8 cellular contexts compared by ENCODE assay signal in the genomic region with DNA sequence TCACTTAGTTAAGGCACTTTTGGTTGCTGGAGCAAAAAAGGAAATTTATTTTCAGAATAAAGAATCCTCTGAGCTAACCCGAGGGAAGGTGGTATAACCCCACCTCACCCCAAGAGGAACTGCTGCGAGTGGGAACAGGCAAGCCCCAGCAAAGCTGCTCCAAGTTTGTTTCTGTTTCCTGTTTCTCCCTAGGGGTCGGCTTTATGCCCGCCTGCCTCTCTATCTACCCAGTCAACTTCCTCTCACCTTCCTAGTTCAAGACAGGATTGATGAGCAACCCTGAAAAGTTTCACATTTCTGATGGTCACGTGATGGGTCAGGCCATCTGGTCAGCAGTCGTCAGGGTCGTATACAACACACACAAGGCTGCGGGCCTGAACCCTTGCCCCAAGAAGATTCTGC. TPM values are rescaled to one million over a fixed set of nuclear protein-coding genes. Genes with fewer than 3 reads are reported as not detected.
DNase-seq lines count a peak whose midpoint lies in the region; TF ChIP-seq lines count a peak whose summit lies in the region.

No MANE protein-coding gene starts in this region.

- no peaks in the 10 kb centered on the region for H3K9me2 ChIP-seq in GM23248 (ENCODE audit: insufficient read depth)

- peak overlapping the region; percentile 38 for H3K4me2 ChIP-seq in GM23248 (ENCODE audit: unreplicated experiment)

- no peak for TF ChIP-seq CTCF in AG04450 (IDR thresholded peaks at IDR 0.05; ENCODE audit: low read depth, low read length)
- no peak for TF ChIP-seq CTCF in uterus (IDR thresholded peaks at IDR 0.05)

- CTCF ChIA-PET in AG04450 (lab: Charles Lee) = interaction anchor here (0.8 kb wide), 1 partner anchor 20 kb away, joined by 3 read pairs; no protein-coding TSS in a partner anchor

- H3K4me3 ChIP-seq in AG04450 (ENCODE audit: low read depth, low read length) (no peak overlapping the region), GM23248 (no peak overlapping the region), iPS DF 6.9 (ENCODE audit: low read length) (no peak overlapping the region), uterus (no peak overlapping the region)

- peak overlapping the region; percentile 3; the same call in 1 of the 2 replicates for H3K9ac ChIP-seq in GM23248

- 0 out of 2 replicates have a peak, but pooled peaks cover 3% of the 10 kb centered on the region for H4K20me1 ChIP-seq in GM23248 (ENCODE audit: insufficient read depth)

- peaks cover 90% of the 10 kb centered on the region for H3F3A ChIP-seq in GM23248 (ENCODE audit: insufficient read depth)

- H3K79me2 ChIP-seq in GM23248 (ENCODE audit: insufficient read depth) = peaks cover 100% of the 10 kb centered on the region

- TF ChIP-seq POLR2A in uterus (IDR thresholded peaks at IDR 0.05) = no peak

- H3K27me3 ChIP-seq in AG04450 (ENCODE audit: control insufficient read depth, insufficient read depth, low read length) = no peaks in the 10 kb centered on the region
- no peaks in the 10 kb centered on the region for H3K27me3 ChIP-seq in GM23248 (replicated peaks; ENCODE audit: insufficient read depth)
- H3K27me3 ChIP-seq in iPS DF 6.9 (ENCODE audit: control insufficient read depth, insufficient read depth, low read length) = no peaks in the 10 kb centered on the region
- no peaks in the 10 kb centered on the region for H3K27me3 ChIP-seq in uterus

- H3K9me3 ChIP-seq in AG04450 (ENCODE audit: control insufficient read depth, insufficient read depth, low read length) (peaks cover 2% of the 10 kb centered on the region; the same call in 1 of the 2 replicates), GM23248 (ENCODE audit: low read depth) (no peaks in the 10 kb centered on the region), iPS DF 6.9 (ENCODE audit: control insufficient read depth, insufficient read depth, low read length) (no peaks in the 10 kb centered on the region), uterus (no peaks in the 10 kb centered on the region)

- no peaks in the 10 kb centered on the region; the same call in 1 of the 2 replicates for H3K36me3 ChIP-seq in GM23248 (ENCODE audit: low read depth)
- no peaks in the 10 kb centered on the region for H3K36me3 ChIP-seq in iPS DF 6.9 (ENCODE audit: control insufficient read depth, insufficient read depth, low read length)
- H3K36me3 ChIP-seq in uterus = no peaks in the 10 kb centered on the region

- H2AFZ ChIP-seq in GM23248 = no peak overlapping the region

- 76 to 82% methylated on average over 8 of the region's 8 CpGs for WGBS in GM23248 (ENCODE audit: low coverage in 1 of 2, low lambda C conversion rate in 2 of 2, missing lambda C conversion rate in 2 of 2), 2 experiments
- WGBS in iPS DF 6.9 (ENCODE audit: insufficient coverage, insufficient read length) = no CpG with 5 or more reads among the region's 8 CpGs

- DNase-seq in AG04450 (ENCODE audit: low read depth, low spot score) (no peak), GM23248 (no peak), NOMO-1 (lab: John Stamatoyannopoulos, UW; ENCODE audit: unreplicated experiment in 2 of 2) (peak; percentile 89 to 90), iPS DF 6.9 (ENCODE audit: low read depth, low spot score) (peak; percentile 33), NCI-H1048 (lab: John Stamatoyannopoulos, UW) (no peak), NCI-H2196 (lab: John Stamatoyannopoulos, UW; ENCODE audit: unreplicated experiment) (no peak), uterus (no peak), NCI-H1092 (lab: John Stamatoyannopoulos, UW) (no peak)

- POLR2A ChIA-PET in AG04450 (lab: Yijun Ruan, JAX) = interaction anchor here (1.0 kb wide), 2 partner anchors 18 to 29 kb away, joined by 3 to 4 read pairs; no protein-coding TSS in a partner anchor

- H3K4me1 ChIP-seq in GM23248 (ENCODE audit: insufficient read depth) (peaks cover 90% of the 10 kb centered on the region), iPS DF 6.9 (ENCODE audit: control insufficient read depth, insufficient read depth, low read length) (peaks cover 6% of the 10 kb centered on the region), uterus (peaks cover 0 to 12% of the 10 kb centered on the region in 2 donors)

- peak overlapping the region; percentile 66 for H3K27ac ChIP-seq in AG04450 (ENCODE audit: low read depth, low read length)
- H3K27ac ChIP-seq in GM23248 = peak overlapping the region; percentile 36
- no peak overlapping the region for H3K27ac ChIP-seq in iPS DF 6.9 (ENCODE audit: low read length)
- H3K27ac ChIP-seq in uterus = no peak overlapping the region

- in situ Hi-C loops in GM23248 (cut with MboI) = no loop called here

- intact Hi-C loops in uterus (cut with DNase I; ENCODE audit: low total_unique reads) = no loop called here

RNA-seq across cellular contexts. Expression of a gene that starts 31.1 kb away (rescaled TPM):
- 268 TPM in 2 replicates for polyA plus RNA-seq in AG04450 (2011; rRNA removed)
- 933 and 1,222 TPM in 2 replicates for polyA minus RNA-seq in AG04450 (2011; rRNA and poly(A)+ RNA removed)
- total RNA-seq in GM23248 (2014; rRNA removed; shearing (Covaris generic)) = 171 and 198 TPM in 2 replicates
- polyA plus RNA-seq in GM23248 (2016; fragmentation: Nextera tagmentation; extraction: Ambion mirVana) = 19.0 and 28.1 TPM in 2 replicates
- 100 to 1,000 TPM in 3 of 4 donors, 10 to 100 TPM in 1; 93.5 to 234 (median 207) TPM for total RNA-seq in uterus

Comparison
In these comparisons a context has a peak if more than half of its experiments do, and no peak if none do; other contexts are left out.
1. DNase-seq: peak in NOMO-1 (2 of 2) and iPS DF 6.9 (single experiment); none in AG04450 (single experiment), GM23248 (single experiment), NCI-H1048 (single experiment), NCI-H2196 (single experiment), uterus (0 of 2) and NCI-H1092 (single experiment).
2. H3K27ac ChIP-seq: peak in AG04450 (single experiment) and GM23248 (single experiment); none in iPS DF 6.9 (single experiment) and uterus (0 of 2).